ENCODE assay signal across 8 cellular contexts in the genomic region with DNA sequence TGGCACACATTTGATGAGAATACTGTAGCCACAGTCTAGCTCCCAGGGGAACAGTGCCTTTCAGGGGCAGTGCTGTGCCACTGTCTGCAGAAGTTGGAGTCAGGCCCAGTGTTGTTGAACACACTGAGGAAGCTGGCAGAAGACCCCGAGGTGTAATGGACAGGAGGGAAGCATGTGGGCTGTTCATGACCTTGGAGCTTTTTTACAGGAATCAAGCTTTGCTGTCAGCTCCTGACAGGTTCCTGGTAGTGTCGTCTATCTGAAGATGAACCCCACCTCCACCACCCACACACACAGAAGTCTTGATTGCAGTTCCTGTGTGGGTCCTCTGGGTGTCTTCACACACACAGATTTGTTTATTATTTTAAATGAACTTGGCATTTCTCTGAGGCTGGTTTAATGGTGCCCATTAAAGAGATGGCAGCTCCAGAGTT. TPM values are rescaled to one million over a fixed set of nuclear protein-coding genes. Genes with fewer than 3 reads are reported as not detected.
DNase-seq lines count a peak whose midpoint lies in the region; ATAC-seq and TF ChIP-seq lines count a peak whose summit lies in the region.

No MANE protein-coding gene starts in this region.

- no peaks in the 10 kb centered on the region for H3K23me2 ChIP-seq in H9 (ENCODE audit: insufficient read length, low read depth, low read length, poor library complexity, severe bottlenecking)

- peak; percentile 26; the same call in 2 of the 3 replicates for TF ChIP-seq CTCF in H9 (conservative IDR thresholded peaks at IDR 0.05)
- TF ChIP-seq CTCF in LNCaP clone FGC (IDR thresholded peaks at IDR 0.05; ENCODE audit: control insufficient read depth, extremely low read depth, insufficient read depth), result peak; percentile 39

- H3K9me3 Mint-ChIP-seq in activated CD4-positive, alpha-beta T cell treated with anti-CD3 and anti-CD28 coated beads for 36 hours (ENCODE audit: low read depth), result no peaks in the 10 kb centered on the region
- H3K9me3 Mint-ChIP-seq in H9, result no peaks in the 10 kb centered on the region

- no CpG with 5 or more reads among the region's 2 CpGs for WGBS in H9 (ENCODE audit: extremely low coverage, insufficient read length, low lambda C conversion rate)

- no peaks in the 10 kb centered on the region for H3K79me1 ChIP-seq in H9 (ENCODE audit: insufficient read depth, low read depth, low read length, poor library complexity, severe bottlenecking)

- no peak overlapping the region for H3K27ac ChIP-seq in H9 (ENCODE audit: insufficient read length, low read depth, low read length)

- DNase-seq in activated CD4-positive, alpha-beta T cell treated with anti-CD3 and anti-CD28 coated beads for 36 hours, result peak; percentile 78
- no peak for DNase-seq in activated CD4-positive, alpha-beta T cell treated with anti-CD3 and anti-CD28 coated beads for 1 hour
- no peak for DNase-seq in H9
- DNase-seq in LNCaP clone FGC (ENCODE audit: low read depth), result no peak
- peak; percentile 72 to 76 for DNase-seq in activated CD4-positive, alpha-beta T cell treated with anti-CD3 and anti-CD28 coated beads for 4 hours
- peak; percentile 34 for DNase-seq in fibroblast of gingiva (ENCODE audit: low read depth)
- DNase-seq in stimulated activated CD4-positive, alpha-beta T cell treated with anti-CD3 and anti-CD28 coated beads, Interleukin-4, amount 100 ng/mL, for 24 hours, result peak; percentile 72
- no peak for DNase-seq in NCI-H146 (lab: John Stamatoyannopoulos, UW)

- H3K27me3 Mint-ChIP-seq in activated CD4-positive, alpha-beta T cell treated with anti-CD3 and anti-CD28 coated beads for 36 hours, result no peaks in the 10 kb centered on the region
- H3K27me3 Mint-ChIP-seq in H9 (ENCODE audit: low read depth), result no peaks in the 10 kb centered on the region

- peak overlapping the region; percentile 28 for H3K4me3 Mint-ChIP-seq in activated CD4-positive, alpha-beta T cell treated with anti-CD3 and anti-CD28 coated beads for 36 hours
- no peak overlapping the region for H3K4me3 Mint-ChIP-seq in H9

- POLR2A ChIA-PET in activated CD4-positive, alpha-beta T cell treated with anti-CD3 and anti-CD28 coated beads for 36 hours (lab: Charles Lee), result interaction anchor here (0.7 to 1.7 kb wide), 8 partner anchors 18 to 53 kb away, joined by 3 to 5 read pairs (median 3); a partner anchor contains a TSS

- no peak overlapping the region for H3K18ac ChIP-seq in H9 (ENCODE audit: insufficient read length, low read depth, low read length)

- H4K8ac ChIP-seq in H9 (replicated peaks; ENCODE audit: insufficient read length, low read depth, low read length), result no peak overlapping the region

- CTCF ChIA-PET in activated CD4-positive, alpha-beta T cell treated with anti-CD3 and anti-CD28 coated beads for 36 hours (lab: Charles Lee), result interaction anchor here (0.7 to 2.5 kb wide), 32 partner anchors 8 to 328 kb away, joined by 3 to 18 read pairs (median 5); no protein-coding TSS in a partner anchor

- no peak overlapping the region for H2AFZ ChIP-seq in H9 (ENCODE audit: low read length)

- H3K4ac ChIP-seq in H9 (ENCODE audit: low read depth, low read length), result no peak overlapping the region

- no peak overlapping the region for H2BK120ac ChIP-seq in H9 (ENCODE audit: low read depth, low read length, poor library complexity, severe bottlenecking)

- H3K4me3 ChIP-seq in LNCaP clone FGC (ENCODE audit: low read depth, low read length), result no peak overlapping the region

- no peak overlapping the region for H2BK5ac ChIP-seq in H9 (ENCODE audit: insufficient read length, low read length)

- no peaks in the 10 kb centered on the region for H3K27me3 ChIP-seq in H9 (ENCODE audit: insufficient read depth, low read length)

- no peak overlapping the region for H2BK12ac ChIP-seq in H9 (ENCODE audit: insufficient read length, low read depth, low read length)

- no peak overlapping the region for H2AK5ac ChIP-seq in H9 (ENCODE audit: insufficient read length, low read length)

- H3K4me1 Mint-ChIP-seq in activated CD4-positive, alpha-beta T cell treated with anti-CD3 and anti-CD28 coated beads for 36 hours, result peaks cover 91% of the 10 kb centered on the region
- H3K4me1 Mint-ChIP-seq in H9, result peaks cover 6 to 17% of the 10 kb centered on the region in 2 experiments

- no peaks in the 10 kb centered on the region for H3K4me1 ChIP-seq in H9 (ENCODE audit: insufficient read depth, low read length)

- H4K20me1 ChIP-seq in H9 (ENCODE audit: control insufficient read depth, insufficient read depth, insufficient read length), result no peaks in the 10 kb centered on the region

- no peak overlapping the region for H4K91ac ChIP-seq in H9 (ENCODE audit: insufficient read length, low read depth, low read length)

- H3T11ph ChIP-seq in H9 (ENCODE audit: low read length), result no peak overlapping the region

- H3K36me3 Mint-ChIP-seq in activated CD4-positive, alpha-beta T cell treated with anti-CD3 and anti-CD28 coated beads for 36 hours (ENCODE audit: low read depth), result peaks cover 44% of the 10 kb centered on the region
- H3K36me3 Mint-ChIP-seq in H9 (ENCODE audit: insufficient read depth in 1 of 3, low read depth in 3 of 3), result 0 out of 7 replicates have a peak, but pooled peaks cover 0 to under 1% (median 0%) of the 10 kb centered on the region in 3 experiments

- peak overlapping the region; percentile 91 for H3K27ac Mint-ChIP-seq in activated CD4-positive, alpha-beta T cell treated with anti-CD3 and anti-CD28 coated beads for 36 hours
- H3K27ac Mint-ChIP-seq in H9, result no peak overlapping the region

- peak; percentile 77 for ATAC-seq in activated CD4-positive, alpha-beta T cell treated with anti-CD3 and anti-CD28 coated beads for 36 hours

- H3K23ac ChIP-seq in H9 (ENCODE audit: insufficient read length, low read depth, low read length), result no peak overlapping the region

- no peak overlapping the region for H3K56ac ChIP-seq in H9 (ENCODE audit: insufficient read length, low read depth, low read length)

- H3K9ac ChIP-seq in H9 (ENCODE audit: extremely low read depth, insufficient read length, low read length), result no peak overlapping the region

- no peak overlapping the region for H2BK20ac ChIP-seq in H9 (ENCODE audit: low read depth, low read length, poor library complexity, severe bottlenecking)

- H2BK15ac ChIP-seq in H9 (ENCODE audit: low read depth, low read length), result no peak overlapping the region

- no peaks in the 10 kb centered on the region for H3K79me2 ChIP-seq in H9 (ENCODE audit: insufficient read depth, low read length)

- no peak overlapping the region for H4K5ac ChIP-seq in H9 (ENCODE audit: insufficient read length, low read depth, low read length)

- intact Hi-C loops in activated CD4-positive, alpha-beta T cell treated with anti-CD3 and anti-CD28 coated beads for 36 hours (cut with DNase I, micrococcal nuclease), result loop anchor here (1.0 to 5.0 kb wide), 5 partner anchors 15 to 328 kb away; a partner anchor contains a TSS

- H3K4me2 ChIP-seq in H9 (ENCODE audit: insufficient read depth, insufficient read length, low read length), result no peak overlapping the region

- H3K14ac ChIP-seq in H9 (ENCODE audit: insufficient read depth, low read length), result no peak overlapping the region

- H3K9me3 ChIP-seq in H9 (ENCODE audit: control insufficient read depth, low read depth, low read length), result no peaks in the 10 kb centered on the region

RNA-seq across cellular contexts. Expression of a gene that starts 40.3 kb away (rescaled TPM):
- 100 to 1,000 TPM; 166 to 171 TPM for total RNA-seq in activated CD4-positive, alpha-beta T cell treated with anti-CD3 and anti-CD28 coated beads for 36 hours
- 7.3 and 8.1 TPM in 2 replicates for total RNA-seq in H9 (2021)

Comparison
In these comparisons a context has a peak if more than half of its experiments do, and no peak if none do; other contexts are left out.
1. DNase-seq: peak in activated CD4-positive, alpha-beta T cell treated with anti-CD3 and anti-CD28 coated beads for 36 hours (single experiment), activated CD4-positive, alpha-beta T cell treated with anti-CD3 and anti-CD28 coated beads for 4 hours (2 of 2), fibroblast of gingiva (single experiment) and stimulated activated CD4-positive, alpha-beta T cell treated with anti-CD3 and anti-CD28 coated beads, Interleukin-4, amount 100 ng/mL, for 24 hours (single experiment); none in activated CD4-positive, alpha-beta T cell treated with anti-CD3 and anti-CD28 coated beads for 1 hour (single experiment), H9 (single experiment), LNCaP clone FGC (single experiment) and NCI-H146 (single experiment).
2. RNA of a gene that starts 40.3 kb away (total RNA-seq): 166 to 171 TPM in activated CD4-positive, alpha-beta T cell treated with anti-CD3 and anti-CD28 coated beads for 36 hours; 7.3 to 8.1 TPM in H9; every median in the first group is over 10 times any median in the second.